Comparison of ENCODE assay signal across 27 cellular contexts in genomic region chrX:83819304-83819703, GRCh38. TPM values are rescaled to one million over a fixed set of nuclear protein-coding genes. Genes with fewer than 3 reads are reported as not detected.
A peak's percentile ranks its signal among the peaks of the same experiment; 100 is the strongest.
DNase-seq lines count a peak whose midpoint lies in the region; ATAC-seq and TF ChIP-seq lines count a peak whose summit lies in the region.
"Had no signal": no experiment of that assay in that cellular context is flagged by ENCODE, and none has a peak within 500 bp of the region (broad histone marks: within the 10 kb centered on the region; RNA-seq: fewer than 3 reads in every experiment).

No MANE protein-coding gene starts in this region.

- peaks cover 2% of the 10 kb centered on the region for H3K4me1 Mint-ChIP-seq in endodermal cell
- H3K4me1 Mint-ChIP-seq in progenitor cell of endocrine pancreas (ENCODE audit: low read depth), result no peaks in the 10 kb centered on the region
- H3K4me1 Mint-ChIP-seq: activated CD4-positive, alpha-beta T cell treated with anti-CD3 and anti-CD28 coated beads, Interleukin-2, amount 10 ng/mL, durations not matched to agents 24 days and 14 days; CD4-positive, CD25-positive, alpha-beta regulatory T cell had no signal

- H3K4me1 ChIP-seq in endodermal cell (ENCODE audit: control insufficient read depth, insufficient read depth, low read length), result no peaks in the 10 kb centered on the region
- H3K4me1 ChIP-seq: esophagus muscularis mucosa, foreskin keratinocyte, heart right ventricle, parathyroid adenoma, right lobe of liver had no signal

- H3K9ac ChIP-seq in endodermal cell (ENCODE audit: extremely low read depth, low read length, poor library complexity, severe bottlenecking), result no peak overlapping the region
- H3K9ac ChIP-seq: parathyroid adenoma had no signal

- no peaks in the 10 kb centered on the region for H3K27me3 Mint-ChIP-seq in endodermal cell (ENCODE audit: insufficient read depth)
- no peaks in the 10 kb centered on the region for H3K27me3 Mint-ChIP-seq in progenitor cell of endocrine pancreas
- H3K27me3 Mint-ChIP-seq: activated CD4-positive, alpha-beta T cell treated with anti-CD3 and anti-CD28 coated beads, Interleukin-2, amount 10 ng/mL, durations not matched to agents 24 days and 14 days; CD4-positive, CD25-positive, alpha-beta regulatory T cell; dendritic cell treated with granulocyte-macrophage colony-stimulating factor and Interleukin-4, amounts not matched to agents 40 ng/mL and 50 ng/mL, for 4 days; type B pancreatic cell had no signal

- H3K27me3 ChIP-seq in endodermal cell (ENCODE audit: control insufficient read depth, insufficient read depth, low read length, poor library complexity, severe bottlenecking), result no peaks in the 10 kb centered on the region
- H3K27me3 ChIP-seq: esophagus muscularis mucosa, foreskin keratinocyte, heart right ventricle, right lobe of liver had no signal

- DNase-seq in COR-L47 (lab: John Stamatoyannopoulos, UW) (peak; percentile 4), H4 (ENCODE audit: low spot score) (peak; percentile 2), NCI-H460 (ENCODE audit: extremely low read depth, low read depth) (peak; percentile 1), endodermal cell (peak; percentile 67), progenitor cell of endocrine pancreas (ENCODE audit: low spot score, unreplicated experiment) (no peak)
- DNase-seq: activated CD4-positive, alpha-beta T cell treated with anti-CD3 and anti-CD28 coated beads, Interleukin-2, amount 10 ng/mL, durations not matched to agents 24 days and 14 days; activated gamma-delta T cell treated with Interleukin-2 at 50 U/mL for 16 hours; activated T-cell treated with anti-CD3 and anti-CD28 coated beads, Interleukin-2, amount 50 U/mL, for 4 hours; CD4-positive, CD25-positive, alpha-beta regulatory T cell; foreskin keratinocyte; HCEC 1CT; heart right ventricle; NCI-H187 treated with DMSO at 0.1 percent for 48 hours; NCI-H526; right lobe of liver; stimulated activated CD4-positive, alpha-beta T cell treated with anti-CD3 and anti-CD28 coated beads, Interleukin-2, amount 100 ng/mL, for 48 hours had no signal

- H3K9me3 Mint-ChIP-seq in endodermal cell (peaks cover 83% of the 10 kb centered on the region), progenitor cell of endocrine pancreas (ENCODE audit: low read depth) (peaks cover 60% of the 10 kb centered on the region)
- H3K9me3 Mint-ChIP-seq: activated CD4-positive, alpha-beta T cell treated with anti-CD3 and anti-CD28 coated beads, Interleukin-2, amount 10 ng/mL, durations not matched to agents 24 days and 14 days; type B pancreatic cell had no signal

- ATAC-seq in HG03520 (IDR thresholded peaks at IDR 0.05; ENCODE audit: unreplicated experiment) (no peak), GM21737 (IDR thresholded peaks at IDR 0.05; ENCODE audit: unreplicated experiment) (no peak)
- ATAC-seq: activated T-cell treated with anti-CD3 and anti-CD28 coated beads, Interleukin-2, amount 50 U/mL, for 4 hours; foreskin keratinocyte; heart right ventricle; right lobe of liver had no signal

- H3K9me3 ChIP-seq in endodermal cell (ENCODE audit: control insufficient read depth, low read length), result peaks cover 25% of the 10 kb centered on the region
- H3K9me3 ChIP-seq: right lobe of liver had no signal

- no peak overlapping the region for H3K27ac ChIP-seq in endodermal cell (ENCODE audit: low read depth, low read length)
- H3K27ac ChIP-seq: esophagus muscularis mucosa, foreskin keratinocyte, heart right ventricle, parathyroid adenoma, right lobe of liver had no signal

- no peak overlapping the region for H3K4me3 ChIP-seq in endodermal cell (ENCODE audit: low read length)
- H3K4me3 ChIP-seq: esophagus muscularis mucosa, heart right ventricle, right lobe of liver had no signal

- WGBS in endodermal cell (ENCODE audit: insufficient coverage in 1 of 2, insufficient read length in 1 of 2), 2 experiments, result 90% methylated on average over 3 of the region's 3 CpGs; no CpG with 5 or more reads in 1 of the 2 experiments

- peak; percentile 25 for TF ChIP-seq CTCF in endodermal cell (conservative IDR thresholded peaks at IDR 0.05)
- no peak for TF ChIP-seq CTCF in progenitor cell of endocrine pancreas (IDR thresholded peaks at IDR 0.05; ENCODE audit: unreplicated experiment)

- H3K36me3 ChIP-seq in endodermal cell (ENCODE audit: control insufficient read depth, insufficient read depth, low read length), result no peaks in the 10 kb centered on the region
- H3K36me3 ChIP-seq: esophagus muscularis mucosa, heart right ventricle, right lobe of liver had no signal

- no peak overlapping the region for H3K4me3 Mint-ChIP-seq in endodermal cell
- no peak overlapping the region for H3K4me3 Mint-ChIP-seq in progenitor cell of endocrine pancreas (ENCODE audit: low read depth)
- H3K4me3 Mint-ChIP-seq: activated CD4-positive, alpha-beta T cell treated with anti-CD3 and anti-CD28 coated beads, Interleukin-2, amount 10 ng/mL, durations not matched to agents 24 days and 14 days; activated T-cell treated with anti-CD3 and anti-CD28 coated beads, Interleukin-2, amount 50 U/mL, for 4 hours; CD4-positive, CD25-positive, alpha-beta regulatory T cell; dendritic cell treated with granulocyte-macrophage colony-stimulating factor and Interleukin-4, amounts not matched to agents 40 ng/mL and 50 ng/mL, for 4 days; T-helper 2 cell treated with Interferon-gamma antibody and Interleukin-4, amounts not matched to agents 5 μg/mL and 100 μg/mL, for 36 hours; type B pancreatic cell had no signal

- H3K36me3 Mint-ChIP-seq in endodermal cell (ENCODE audit: low read depth), result peaks cover 2% of the 10 kb centered on the region
- H3K36me3 Mint-ChIP-seq in progenitor cell of endocrine pancreas (ENCODE audit: insufficient read depth), result peaks cover 7% of the 10 kb centered on the region
- H3K36me3 Mint-ChIP-seq: CD4-positive, CD25-positive, alpha-beta regulatory T cell; type B pancreatic cell had no signal

- no peak overlapping the region for H3K27ac Mint-ChIP-seq in endodermal cell
- H3K27ac Mint-ChIP-seq in progenitor cell of endocrine pancreas, result no peak overlapping the region
- H3K27ac Mint-ChIP-seq: activated CD4-positive, alpha-beta T cell treated with anti-CD3 and anti-CD28 coated beads, Interleukin-2, amount 10 ng/mL, durations not matched to agents 24 days and 14 days; CD4-positive, CD25-positive, alpha-beta regulatory T cell; dendritic cell treated with granulocyte-macrophage colony-stimulating factor and Interleukin-4, amounts not matched to agents 40 ng/mL and 50 ng/mL, for 4 days; T-helper 2 cell treated with Interferon-gamma antibody and Interleukin-4, amounts not matched to agents 5 μg/mL and 100 μg/mL, for 36 hours; type B pancreatic cell had no signal

RNA-seq across cellular contexts. Expression of gene CYLC1, which starts 41.6 kb away (rescaled TPM):
- total RNA-seq in H4 (2014; rRNA removed; shearing (Covaris generic)), result not detected in 2 replicates
- not detected in 2 replicates for total RNA-seq in NCI-H460 (2014; rRNA removed; shearing (Covaris generic))
- not detected in 2 replicates for polyA plus RNA-seq in NCI-H460 (2014; cell fraction: nucleus; rRNA removed)
- total RNA-seq in endodermal cell (not detected), progenitor cell of endocrine pancreas (not detected in 2 replicates)
- not detected for polyA plus RNA-seq in endodermal cell (2013, experiment 1 of 2)
- not detected for polyA plus RNA-seq in endodermal cell (2013, experiment 2 of 2)
- total RNA-seq: activated CD4-positive, alpha-beta T cell treated with anti-CD3 and anti-CD28 coated beads, Interleukin-2, amount 10 ng/mL, durations not matched to agents 24 days and 14 days; activated T-cell treated with anti-CD3 and anti-CD28 coated beads, Interleukin-2, amount 50 U/mL, for 4 hours; astrocyte; cardiac septum; CD4-positive, CD25-positive, alpha-beta regulatory T cell; esophagus muscularis mucosa; foreskin keratinocyte; heart right ventricle; lung microvascular endothelial cell; right lobe of liver had no signal
- polyA plus RNA-seq: CD4-positive, CD25-positive, alpha-beta regulatory T cell; foreskin keratinocyte; heart right ventricle; neural cell had no signal
